Comparison of ENCODE assay signal across 1 cellular context in the genomic region with DNA sequence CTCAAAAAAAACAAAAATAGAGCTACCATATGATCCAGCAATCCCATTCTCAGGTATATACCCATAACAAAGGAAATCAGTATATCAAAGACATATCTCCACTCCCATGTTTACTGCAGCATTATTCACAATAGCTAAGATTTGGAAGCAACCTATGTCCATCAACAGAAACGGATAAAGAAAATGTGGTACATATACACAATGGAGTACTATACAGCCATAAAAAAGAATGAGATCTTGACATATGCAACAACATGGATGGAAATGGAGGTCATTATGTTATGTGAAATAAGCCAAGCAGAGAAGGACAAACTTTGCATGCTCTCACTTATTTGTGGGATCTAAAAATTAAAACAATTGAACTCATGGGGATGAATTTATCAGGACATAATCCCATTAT.
TF ChIP-seq lines count a peak whose summit lies in the region.

No MANE protein-coding gene starts in this region.

TF ChIP-seq in WTC11, 78 proteins besides CTCF, POLR2A, EP300 and RAD21:
- TF ChIP-seq, protein P1, sequence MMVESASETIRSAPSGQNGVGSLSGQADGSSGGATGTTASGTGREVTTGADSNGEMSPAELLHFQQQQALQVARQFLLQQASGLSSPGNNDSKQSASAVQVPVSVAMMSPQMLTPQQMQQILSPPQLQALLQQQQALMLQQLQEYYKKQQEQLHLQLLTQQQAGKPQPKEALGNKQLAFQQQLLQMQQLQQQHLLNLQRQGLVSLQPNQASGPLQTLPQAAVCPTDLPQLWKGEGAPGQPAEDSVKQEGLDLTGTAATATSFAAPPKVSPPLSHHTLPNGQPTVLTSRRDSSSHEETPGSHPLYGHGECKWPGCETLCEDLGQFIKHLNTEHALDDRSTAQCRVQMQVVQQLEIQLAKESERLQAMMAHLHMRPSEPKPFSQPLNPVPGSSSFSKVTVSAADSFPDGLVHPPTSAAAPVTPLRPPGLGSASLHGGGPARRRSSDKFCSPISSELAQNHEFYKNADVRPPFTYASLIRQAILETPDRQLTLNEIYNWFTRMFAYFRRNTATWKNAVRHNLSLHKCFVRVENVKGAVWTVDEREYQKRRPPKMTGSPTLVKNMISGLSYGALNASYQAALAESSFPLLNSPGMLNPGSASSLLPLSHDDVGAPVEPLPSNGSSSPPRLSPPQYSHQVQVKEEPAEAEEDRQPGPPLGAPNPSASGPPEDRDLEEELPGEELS (CRISPR knock-in tag; IDR thresholded peaks at IDR 0.05), result no peak
- TF ChIP-seq ZNF232 (CRISPR knock-in tag; IDR thresholded peaks at IDR 0.05), result no peak
- peak; percentile 83 for TF ChIP-seq GTF2I (CRISPR knock-in tag; conservative IDR thresholded peaks at IDR 0.05)
TF ChIP-seq in WTC11: peak in this region for 1.
